In the genomic region with DNA sequence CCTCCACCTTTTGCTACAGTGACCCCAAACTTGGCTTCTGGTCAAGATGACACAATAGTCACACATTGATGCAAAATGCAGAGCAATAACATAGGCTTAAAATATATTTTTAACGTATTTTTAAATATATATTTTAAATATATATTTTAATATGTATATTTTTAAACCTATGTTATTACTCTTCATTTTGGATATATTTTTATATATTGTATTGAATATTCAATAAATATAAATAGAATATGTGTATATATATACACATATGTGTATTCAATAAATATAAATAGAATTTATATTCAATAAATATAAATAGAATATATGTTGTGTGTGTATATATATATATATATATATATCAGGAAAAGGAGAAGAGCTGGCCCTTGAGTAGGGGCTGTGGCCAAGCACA, we compare ENCODE assay signal across 34 cellular contexts.
"Had no signal": no experiment of that assay in that cellular context is flagged by ENCODE, and none has a peak within 500 bp of the region (broad histone marks: within the 10 kb centered on the region; RNA-seq: fewer than 3 reads in every experiment).

No MANE protein-coding gene starts in this region.

- H3K9me3 ChIP-seq: gastroesophageal sphincter had no signal

- H3K27me3 ChIP-seq: brain microvascular endothelial cell, dorsolateral prefrontal cortex, esophagus muscularis mucosa, foreskin keratinocyte, gastroesophageal sphincter, heart right ventricle, hepatocyte had no signal

- H3K4me1 ChIP-seq: esophagus muscularis mucosa, foreskin keratinocyte, gastroesophageal sphincter, heart right ventricle had no signal

- H3K36me3 ChIP-seq: brain microvascular endothelial cell, esophagus muscularis mucosa, gastroesophageal sphincter, heart right ventricle had no signal

- H3K27me3 Mint-ChIP-seq: activated CD4-positive, alpha-beta memory T cell treated with anti-CD3 and anti-CD28 coated beads, Interleukin-2, amount 10 ng/mL, durations not matched to agents 7 days and 5 days; activated CD4-positive, alpha-beta T cell treated with anti-CD3 and anti-CD28 coated beads, Interleukin-2, amount 10 ng/mL, durations not matched to agents 7 days and 5 days; activated naive CD4-positive, alpha-beta T cell treated with anti-CD3 and anti-CD28 coated beads, Interleukin-2, amount 10 ng/mL, durations not matched to agents 7 days and 5 days; activated naive CD8-positive, alpha-beta T cell treated with anti-CD3 and anti-CD28 coated beads, Interleukin-2, amount 10 ng/mL, durations not matched to agents 7 days and 5 days; central memory CD8-positive, alpha-beta T cell; dendritic cell treated with granulocyte-macrophage colony-stimulating factor and Interleukin-4, amounts not matched to agents 40 ng/mL and 50 ng/mL, for 4 days; T-helper 17 cell had no signal

- H3K4me3 Mint-ChIP-seq: activated CD4-positive, alpha-beta memory T cell treated with anti-CD3 and anti-CD28 coated beads, Interleukin-2, amount 10 ng/mL, durations not matched to agents 7 days and 5 days; activated CD4-positive, alpha-beta T cell treated with anti-CD3 and anti-CD28 coated beads, Interleukin-2, amount 10 ng/mL, durations not matched to agents 7 days and 5 days; activated naive CD4-positive, alpha-beta T cell treated with anti-CD3 and anti-CD28 coated beads, Interleukin-2, amount 10 ng/mL, durations not matched to agents 7 days and 5 days; activated naive CD8-positive, alpha-beta T cell treated with anti-CD3 and anti-CD28 coated beads, Interleukin-2, amount 10 ng/mL, durations not matched to agents 7 days and 5 days; activated T-cell treated with anti-CD3 and anti-CD28 coated beads, Interleukin-2, amount 50 U/mL, for 24 hours; activated T-cell treated with anti-CD3 and anti-CD28 coated beads, Interleukin-2, amount 50 U/mL, for 72 hours; central memory CD8-positive, alpha-beta T cell; dendritic cell treated with granulocyte-macrophage colony-stimulating factor and Interleukin-4, amounts not matched to agents 40 ng/mL and 50 ng/mL, for 4 days; endodermal cell; T-helper 17 cell; T-helper 2 cell treated with Interferon-gamma antibody and Interleukin-4, amounts not matched to agents 5 μg/mL and 100 μg/mL, for 36 hours had no signal

- H3K4me1 Mint-ChIP-seq: activated CD4-positive, alpha-beta memory T cell treated with anti-CD3 and anti-CD28 coated beads, Interleukin-2, amount 10 ng/mL, durations not matched to agents 7 days and 5 days; activated CD4-positive, alpha-beta T cell treated with anti-CD3 and anti-CD28 coated beads, Interleukin-2, amount 10 ng/mL, durations not matched to agents 7 days and 5 days; activated naive CD4-positive, alpha-beta T cell treated with anti-CD3 and anti-CD28 coated beads, Interleukin-2, amount 10 ng/mL, durations not matched to agents 7 days and 5 days; activated naive CD8-positive, alpha-beta T cell treated with anti-CD3 and anti-CD28 coated beads, Interleukin-2, amount 10 ng/mL, durations not matched to agents 7 days and 5 days; central memory CD8-positive, alpha-beta T cell; endodermal cell; T-helper 17 cell had no signal

- H3K27ac ChIP-seq: brain microvascular endothelial cell, dorsolateral prefrontal cortex, esophagus muscularis mucosa, foreskin keratinocyte, gastroesophageal sphincter, heart right ventricle, hepatocyte had no signal

- H3K36me3 Mint-ChIP-seq: activated naive CD4-positive, alpha-beta T cell treated with anti-CD3 and anti-CD28 coated beads, Interleukin-2, amount 10 ng/mL, durations not matched to agents 7 days and 5 days; activated naive CD4-positive, alpha-beta T cell treated with anti-CD3 and anti-CD28 coated beads, Interleukin-2, amount 50 U/mL, for 72 hours; activated naive CD8-positive, alpha-beta T cell treated with anti-CD3 and anti-CD28 coated beads, Interleukin-2, amount 10 ng/mL, durations not matched to agents 7 days and 5 days had no signal

- FAIRE-seq: astrocyte, bronchial epithelial cell had no signal

- H3K27ac Mint-ChIP-seq: activated CD4-positive, alpha-beta memory T cell treated with anti-CD3 and anti-CD28 coated beads, Interleukin-2, amount 10 ng/mL, durations not matched to agents 7 days and 5 days; activated CD4-positive, alpha-beta T cell treated with anti-CD3 and anti-CD28 coated beads, Interleukin-2, amount 10 ng/mL, durations not matched to agents 7 days and 5 days; activated naive CD4-positive, alpha-beta T cell treated with anti-CD3 and anti-CD28 coated beads, Interleukin-2, amount 10 ng/mL, durations not matched to agents 7 days and 5 days; activated naive CD4-positive, alpha-beta T cell treated with anti-CD3 and anti-CD28 coated beads, Interleukin-2, amount 50 U/mL, for 72 hours; activated naive CD8-positive, alpha-beta T cell treated with anti-CD3 and anti-CD28 coated beads, Interleukin-2, amount 10 ng/mL, durations not matched to agents 7 days and 5 days; activated T-cell treated with anti-CD3 and anti-CD28 coated beads, Interleukin-2, amount 50 U/mL, for 24 hours; activated T-cell treated with anti-CD3 and anti-CD28 coated beads, Interleukin-2, amount 50 U/mL, for 72 hours; dendritic cell treated with granulocyte-macrophage colony-stimulating factor and Interleukin-4, amounts not matched to agents 40 ng/mL and 50 ng/mL, for 4 days; endodermal cell; T-helper 17 cell; T-helper 2 cell treated with Interferon-gamma antibody and Interleukin-4, amounts not matched to agents 5 μg/mL and 100 μg/mL, for 36 hours had no signal

- H3K4me3 ChIP-seq: dorsolateral prefrontal cortex, esophagus muscularis mucosa, gastroesophageal sphincter, heart right ventricle, hepatocyte had no signal

- DNase-seq: activated CD4-positive, alpha-beta memory T cell treated with anti-CD3 and anti-CD28 coated beads, Interleukin-2, amount 10 ng/mL, durations not matched to agents 7 days and 5 days; activated CD4-positive, alpha-beta T cell treated with anti-CD3 and anti-CD28 coated beads for 1 hour; activated CD4-positive, alpha-beta T cell treated with anti-CD3 and anti-CD28 coated beads for 4 hours; activated CD4-positive, alpha-beta T cell treated with anti-CD3 and anti-CD28 coated beads, Interleukin-2, amount 10 ng/mL, durations not matched to agents 7 days and 5 days; activated CD4-positive, alpha-beta T cell treated with anti-CD3 and anti-CD28 coated beads, Interleukin-2, amount 50 U/mL, for 4 hours; activated CD8-positive, alpha-beta memory T cell treated with anti-CD3 and anti-CD28 coated beads, Interleukin-2, amount 50 U/mL, for 48 hours; activated gamma-delta T cell; activated naive CD4-positive, alpha-beta T cell; activated naive CD4-positive, alpha-beta T cell treated with anti-CD3 and anti-CD28 coated beads, Interleukin-2, amount 10 ng/mL, durations not matched to agents 7 days and 5 days; activated naive CD8-positive, alpha-beta T cell treated with anti-CD3 and anti-CD28 coated beads, Interleukin-2, amount 10 ng/mL, durations not matched to agents 7 days and 5 days; activated T-cell treated with anti-CD3 and anti-CD28 coated beads for 4 hours; activated T-cell treated with anti-CD3 and anti-CD28 coated beads, Interleukin-2, amount 50 U/mL, for 24 hours; activated T-cell treated with anti-CD3 and anti-CD28 coated beads, Interleukin-2, amount 50 U/mL, for 72 hours; amniotic stem cell; anterior cingulate cortex; brain microvascular endothelial cell; dorsolateral prefrontal cortex; effector memory CD4-positive, alpha-beta T cell; endodermal cell; erythroblast; foreskin keratinocyte; heart right ventricle; T-helper 1 cell; T-helper 17 cell; T1000 had no signal

- ATAC-seq: activated naive CD4-positive, alpha-beta T cell treated with anti-CD3 and anti-CD28 coated beads, Interleukin-2, amount 50 U/mL, for 72 hours; activated T-cell treated with anti-CD3 and anti-CD28 coated beads, Interleukin-2, amount 50 U/mL, for 72 hours; foreskin keratinocyte; gastroesophageal sphincter; heart right ventricle; T-helper 17 cell had no signal
